ENCODE assay signal across 28 cellular contexts in the genomic region with DNA sequence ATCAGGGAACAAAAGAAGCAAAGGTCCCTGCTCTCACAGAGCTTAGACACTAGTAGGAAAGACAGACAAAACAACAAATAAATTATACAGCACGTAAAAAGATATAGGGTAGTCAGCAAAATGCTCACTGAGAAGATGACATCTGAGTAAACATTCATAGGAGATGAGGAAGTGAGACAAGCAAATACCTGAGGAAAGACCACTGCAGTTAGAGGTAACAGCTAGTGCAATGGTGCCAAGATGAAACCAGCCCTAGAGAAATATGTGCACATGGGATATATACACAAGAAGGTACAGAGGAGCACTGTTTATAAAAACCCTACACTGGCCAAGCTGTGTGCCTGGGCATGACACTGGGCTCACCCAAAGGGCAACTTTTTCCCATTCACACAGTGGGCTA. TPM values are rescaled to one million over a fixed set of nuclear protein-coding genes. Genes with fewer than 3 reads are reported as not detected.
DNase-seq lines count a peak whose midpoint lies in the region; ATAC-seq and TF ChIP-seq lines count a peak whose summit lies in the region.
"Had no signal": no experiment of that assay in that cellular context is flagged by ENCODE, and none has a peak within 500 bp of the region (broad histone marks: within the 10 kb centered on the region; RNA-seq: fewer than 3 reads in every experiment).

No MANE protein-coding gene starts in this region.

- no peaks in the 10 kb centered on the region for H3K4me1 ChIP-seq in right atrium auricular region
- H3K4me1 ChIP-seq: SJSA1 had no signal

- H3K9me3 ChIP-seq in right atrium auricular region = no peaks in the 10 kb centered on the region
- H3K9me3 ChIP-seq: HAP-1, SJSA1 had no signal

- H3K4me3 Mint-ChIP-seq in activated CD8-positive, alpha-beta T cell treated with anti-CD3 and anti-CD28 coated beads, Interleukin-2, amount 10 ng/mL, durations not matched to agents 7 days and 5 days = no peak overlapping the region
- no peak overlapping the region for H3K4me3 Mint-ChIP-seq in activated CD8-positive, alpha-beta T cell treated with anti-CD3 and anti-CD28 coated beads for 36 hours
- H3K4me3 Mint-ChIP-seq in memory B cell (no peak overlapping the region), progenitor cell of endocrine pancreas (ENCODE audit: low read depth) (no peak overlapping the region)
- H3K4me3 Mint-ChIP-seq: CD8-positive, alpha-beta memory T cell; HFFc6; IgD-negative memory B cell; T-cell had no signal

- DNase-seq in activated CD8-positive, alpha-beta T cell treated with anti-CD3 and anti-CD28 coated beads, Interleukin-2, amount 10 ng/mL, durations not matched to agents 7 days and 5 days = no peak
- DNase-seq in activated CD8-positive, alpha-beta T cell treated with anti-CD3 and anti-CD28 coated beads for 36 hours = no peak
- DNase-seq in memory B cell (ENCODE audit: low spot score in 2 of 2) (no peak), progenitor cell of endocrine pancreas (ENCODE audit: low spot score, unreplicated experiment) (no peak), cerebellar cortex (ENCODE audit: low spot score) (no peak), right atrium auricular region (ENCODE audit: low spot score) (no peak)
- DNase-seq: ACHN; CD8-positive, alpha-beta memory T cell; DMS79 treated with DMSO at 0.1 percent for 48 hours; GF-D8; GOT3; HFFc6; NCI-H1048; NCI-H1436 treated with DMSO at 0.1 percent for 48 hours; NCI-H187 treated with DMSO at 0.1 percent for 48 hours; NCI-H524; NCI-H748 treated with DMSO at 0.1 percent for 48 hours; PC-3; Right ventricle myocardium superior; T-cell had no signal

- peaks cover 14% of the 10 kb centered on the region for H3K4me1 Mint-ChIP-seq in activated CD8-positive, alpha-beta T cell treated with anti-CD3 and anti-CD28 coated beads, Interleukin-2, amount 10 ng/mL, durations not matched to agents 7 days and 5 days (ENCODE audit: low read depth)
- peaks cover 14% of the 10 kb centered on the region for H3K4me1 Mint-ChIP-seq in activated CD8-positive, alpha-beta T cell treated with anti-CD3 and anti-CD28 coated beads for 36 hours (ENCODE audit: low read depth)
- H3K4me1 Mint-ChIP-seq in memory B cell (peaks cover 22% of the 10 kb centered on the region), progenitor cell of endocrine pancreas (ENCODE audit: low read depth) (peaks cover 18% of the 10 kb centered on the region)

- intact Hi-C loops in activated CD8-positive, alpha-beta T cell treated with anti-CD3 and anti-CD28 coated beads for 36 hours (cut with micrococcal nuclease) = no loop called here

- H3K27ac Mint-ChIP-seq in activated CD8-positive, alpha-beta T cell treated with anti-CD3 and anti-CD28 coated beads, Interleukin-2, amount 10 ng/mL, durations not matched to agents 7 days and 5 days = peak overlapping the region; percentile 50
- H3K27ac Mint-ChIP-seq in activated CD8-positive, alpha-beta T cell treated with anti-CD3 and anti-CD28 coated beads for 36 hours = no peak overlapping the region
- no peak overlapping the region for H3K27ac Mint-ChIP-seq in memory B cell
- no peak overlapping the region for H3K27ac Mint-ChIP-seq in progenitor cell of endocrine pancreas
- H3K27ac Mint-ChIP-seq: HFFc6, T-cell had no signal

- H3K4me3 ChIP-seq in right atrium auricular region = no peak overlapping the region
- H3K4me3 ChIP-seq: BLaER1 treated with 17β-estradiol and CSF1 and Interleukin-3, amounts not matched to agents 10 nM and 100 nM; HAP-1; SJSA1 had no signal

- ATAC-seq in activated CD8-positive, alpha-beta T cell treated with anti-CD3 and anti-CD28 coated beads, Interleukin-2, amount 10 ng/mL, durations not matched to agents 7 days and 5 days = no peak
- no peak for ATAC-seq in activated CD8-positive, alpha-beta T cell treated with anti-CD3 and anti-CD28 coated beads for 36 hours
- ATAC-seq in GM18868 (IDR thresholded peaks at IDR 0.05; ENCODE audit: unreplicated experiment) = peak; percentile 82
- ATAC-seq in HG03565 (IDR thresholded peaks at IDR 0.05; ENCODE audit: unreplicated experiment) = peak; percentile 51
- ATAC-seq in memory B cell (ENCODE audit: low read depth) = peak; percentile 43
- ATAC-seq: PC-3, T-cell had no signal

- POLR2A ChIA-PET in activated CD8-positive, alpha-beta T cell treated with anti-CD3 and anti-CD28 coated beads, Interleukin-2, amount 10 ng/mL, durations not matched to agents 7 days and 5 days (lab: Charles Lee) = no interaction called here
- POLR2A ChIA-PET in activated CD8-positive, alpha-beta T cell treated with anti-CD3 and anti-CD28 coated beads for 36 hours (lab: Charles Lee) = no interaction called here

- no peaks in the 10 kb centered on the region for H3K27me3 ChIP-seq in right atrium auricular region
- H3K27me3 ChIP-seq: BLaER1 treated with 17β-estradiol and CSF1 and Interleukin-3, amounts not matched to agents 10 nM and 100 nM; SJSA1 had no signal

- H3K9me3 Mint-ChIP-seq in activated CD8-positive, alpha-beta T cell treated with anti-CD3 and anti-CD28 coated beads, Interleukin-2, amount 10 ng/mL, durations not matched to agents 7 days and 5 days (ENCODE audit: insufficient read depth) = peaks cover 17% of the 10 kb centered on the region
- peaks cover 9% of the 10 kb centered on the region for H3K9me3 Mint-ChIP-seq in activated CD8-positive, alpha-beta T cell treated with anti-CD3 and anti-CD28 coated beads for 36 hours
- H3K9me3 Mint-ChIP-seq in memory B cell = no peaks in the 10 kb centered on the region
- peaks cover 4% of the 10 kb centered on the region for H3K9me3 Mint-ChIP-seq in progenitor cell of endocrine pancreas (ENCODE audit: low read depth)
- H3K9me3 Mint-ChIP-seq: HFFc6, IgD-negative memory B cell had no signal

- TF ChIP-seq CTCF in activated CD8-positive, alpha-beta T cell treated with anti-CD3 and anti-CD28 coated beads for 36 hours (IDR thresholded peaks at IDR 0.05) = no peak
- TF ChIP-seq CTCF in progenitor cell of endocrine pancreas (IDR thresholded peaks at IDR 0.05; ENCODE audit: unreplicated experiment) = no peak
- no peak for TF ChIP-seq CTCF in right atrium auricular region (IDR thresholded peaks at IDR 0.05)

- peaks cover 68% of the 10 kb centered on the region for H3K36me3 Mint-ChIP-seq in activated CD8-positive, alpha-beta T cell treated with anti-CD3 and anti-CD28 coated beads, Interleukin-2, amount 10 ng/mL, durations not matched to agents 7 days and 5 days (ENCODE audit: low read depth)
- peaks cover 55% of the 10 kb centered on the region for H3K36me3 Mint-ChIP-seq in activated CD8-positive, alpha-beta T cell treated with anti-CD3 and anti-CD28 coated beads for 36 hours (ENCODE audit: low read depth)
- H3K36me3 Mint-ChIP-seq in memory B cell (peaks cover 16% of the 10 kb centered on the region), progenitor cell of endocrine pancreas (ENCODE audit: insufficient read depth) (peaks cover 19% of the 10 kb centered on the region)

- CTCF ChIA-PET in activated CD8-positive, alpha-beta T cell treated with anti-CD3 and anti-CD28 coated beads, Interleukin-2, amount 10 ng/mL, durations not matched to agents 7 days and 5 days (lab: Charles Lee) = no interaction called here
- CTCF ChIA-PET in activated CD8-positive, alpha-beta T cell treated with anti-CD3 and anti-CD28 coated beads for 36 hours (lab: Charles Lee) = no interaction called here

- H3K27me3 Mint-ChIP-seq in activated CD8-positive, alpha-beta T cell treated with anti-CD3 and anti-CD28 coated beads, Interleukin-2, amount 10 ng/mL, durations not matched to agents 7 days and 5 days (ENCODE audit: low read depth) = no peaks in the 10 kb centered on the region
- no peaks in the 10 kb centered on the region for H3K27me3 Mint-ChIP-seq in activated CD8-positive, alpha-beta T cell treated with anti-CD3 and anti-CD28 coated beads for 36 hours
- H3K27me3 Mint-ChIP-seq in memory B cell (no peaks in the 10 kb centered on the region), progenitor cell of endocrine pancreas (no peaks in the 10 kb centered on the region)
- H3K27me3 Mint-ChIP-seq: CD8-positive, alpha-beta memory T cell; IgD-negative memory B cell; T-cell had no signal

- peaks cover 14% of the 10 kb centered on the region for H3K36me3 ChIP-seq in right atrium auricular region
- H3K36me3 ChIP-seq: HAP-1, SJSA1 had no signal

- H3K27ac ChIP-seq in right atrium auricular region = no peak overlapping the region
- H3K27ac ChIP-seq: 22Rv1; BLaER1 treated with 17β-estradiol and CSF1 and Interleukin-3, amounts not matched to agents 10 nM and 100 nM; HL-60; SJSA1 had no signal

RNA-seq across cellular contexts. Expression of gene CYP2R1, which starts 9.8 kb away (rescaled TPM):
- total RNA-seq in activated CD8-positive, alpha-beta T cell treated with anti-CD3 and anti-CD28 coated beads, Interleukin-2, amount 10 ng/mL, durations not matched to agents 7 days and 5 days = 10 to 100 TPM; 14.4 to 18.8 TPM
- total RNA-seq in activated CD8-positive, alpha-beta T cell treated with anti-CD3 and anti-CD28 coated beads for 36 hours = 10 to 100 TPM; 12.9 to 13.9 TPM
- total RNA-seq in progenitor cell of endocrine pancreas (13.4 and 14.9 TPM in 2 replicates), right atrium auricular region (1 to 10 TPM; 7.6 to 9.3 TPM)

Comparison
In these comparisons a context has a peak if more than half of its experiments do, and no peak if none do; other contexts are left out.
1. ATAC-seq: peak in GM18868 (single experiment), HG03565 (single experiment) and memory B cell (single experiment); none in activated CD8-positive, alpha-beta T cell treated with anti-CD3 and anti-CD28 coated beads, Interleukin-2, amount 10 ng/mL, durations not matched to agents 7 days and 5 days (single experiment) and activated CD8-positive, alpha-beta T cell treated with anti-CD3 and anti-CD28 coated beads for 36 hours (single experiment).